In the genomic region with DNA sequence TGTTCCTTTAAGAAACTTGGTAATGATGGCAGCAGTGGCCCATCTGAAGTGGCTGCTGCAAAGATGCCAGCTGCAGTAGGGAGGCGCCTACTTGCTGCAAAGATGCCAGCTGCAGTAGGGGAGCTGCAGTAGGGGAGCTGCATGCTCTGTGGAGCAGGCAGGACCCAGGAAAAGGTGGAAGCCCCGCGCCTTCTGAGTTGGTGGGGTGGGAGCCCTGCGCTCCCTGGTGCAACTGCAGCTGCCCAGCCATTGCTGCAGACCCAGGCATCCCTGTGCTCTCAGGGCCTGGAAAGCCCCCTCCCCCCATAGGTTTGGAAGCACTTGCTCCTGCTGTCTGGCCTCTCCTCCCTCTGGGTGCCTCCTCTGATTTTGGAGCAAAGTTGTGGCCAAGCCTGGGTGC, we compare ENCODE assay signal across 1 cellular context.
TF ChIP-seq lines count a peak whose summit lies in the region.

No MANE protein-coding gene starts in this region.

TF ChIP-seq in H1, 55 proteins besides CTCF, POLR2A, EP300 and RAD21:
- TF ChIP-seq CREB1 (IDR thresholded peaks at IDR 0.05), result no peak
- TF ChIP-seq, protein P1, sequence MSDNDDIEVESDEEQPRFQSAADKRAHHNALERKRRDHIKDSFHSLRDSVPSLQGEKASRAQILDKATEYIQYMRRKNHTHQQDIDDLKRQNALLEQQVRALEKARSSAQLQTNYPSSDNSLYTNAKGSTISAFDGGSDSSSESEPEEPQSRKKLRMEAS (IDR thresholded peaks at IDR 0.05), result no peak
- TF ChIP-seq BACH1 (IDR thresholded peaks at IDR 0.05; ENCODE audit: low read length), result no peak
- no peak for TF ChIP-seq SAP30 (IDR thresholded peaks at IDR 0.05; ENCODE audit: insufficient read depth, insufficient replicate concordance, low read length)
- no peak for TF ChIP-seq POU5F1 (IDR thresholded peaks at IDR 0.05; ENCODE audit: low read depth, low read length)
- TF ChIP-seq BCL11A (IDR thresholded peaks at IDR 0.05; ENCODE audit: low read depth in 2 of 2, low read length in 2 of 2), result no peak
